ENCODE assay signal across 8 cellular contexts in genomic region chr3:186413615-186414415, GRCh38. TPM values are rescaled to one million over a fixed set of nuclear protein-coding genes. Genes with fewer than 3 reads are reported as not detected.
A peak's percentile ranks its signal among the peaks of the same experiment; 100 is the strongest.
DNase-seq lines count a peak whose midpoint lies in the region; ATAC-seq and TF ChIP-seq lines count a peak whose summit lies in the region.

No MANE protein-coding gene starts in this region.

- WGBS in neuronal stem cell (ENCODE audit: extremely low coverage in 2 of 2, insufficient read length in 2 of 2, insufficient replicate concordance in 1 of 2), 2 donors, result no CpG with 5 or more reads among the region's 22 CpGs

- H3K36me3 ChIP-seq in neuronal stem cell (replicated peaks in 1 of 2; ENCODE audit: control insufficient read depth in 2 of 2, insufficient read depth in 2 of 2, low read length in 2 of 2), result no peaks in the 10 kb centered on the region

- H3K4me1 ChIP-seq in neuronal stem cell (ENCODE audit: control insufficient read depth in 2 of 2, insufficient read depth in 1 of 2, low read depth in 1 of 2, low read length in 2 of 2), result peaks cover 6% of the 10 kb centered on the region in 2 donors

- peak overlapping the region; percentile 29 for H3K23ac ChIP-seq in neuronal stem cell (ENCODE audit: low read depth, low read length, poor library complexity)

- no peaks in the 10 kb centered on the region for H3K36me3 Mint-ChIP-seq in activated T-cell treated with anti-CD3 and anti-CD28 coated beads, Interleukin-2, amount 50 U/mL, for 4 hours (ENCODE audit: insufficient read depth)

- DNase-seq in NCI-H1105 (lab: John Stamatoyannopoulos, UW) (peak; percentile 68), globus pallidus (ENCODE audit: low spot score) (peak; percentile 59), neuronal stem cell (ENCODE audit: low spot score) (peak; percentile 20), D341Med (ENCODE audit: low spot score) (no peak)
- DNase-seq in activated T-cell treated with anti-CD3 and anti-CD28 coated beads, Interleukin-2, amount 50 U/mL, for 4 hours, result no peak

- H3K18ac ChIP-seq in neuronal stem cell (ENCODE audit: low read length), result peak overlapping the region; percentile 60

- H3K4me2 ChIP-seq in neuronal stem cell (ENCODE audit: insufficient read depth, low read length, poor library complexity, severe bottlenecking), result peak overlapping the region; percentile 73

- no peak overlapping the region for H3K4ac ChIP-seq in neuronal stem cell (ENCODE audit: low read length)

- no peak overlapping the region for H2BK15ac ChIP-seq in neuronal stem cell (ENCODE audit: low read length)

- H2BK5ac ChIP-seq in neuronal stem cell (ENCODE audit: low read length), result no peak overlapping the region

- H3K79me1 ChIP-seq in neuronal stem cell (ENCODE audit: low read depth, low read length), result no peaks in the 10 kb centered on the region

- peak overlapping the region; percentile 5 for H3K9ac ChIP-seq in neuronal stem cell (ENCODE audit: low read depth, low read length, poor library complexity)

- H4K91ac ChIP-seq in neuronal stem cell (ENCODE audit: low read depth, low read length, poor library complexity), result no peak overlapping the region

- peak overlapping the region in 1 of 2 donors; percentile 5 for H3K4me3 ChIP-seq in neuronal stem cell (ENCODE audit: low read length in 2 of 2)

- no peak overlapping the region for H4K8ac ChIP-seq in neuronal stem cell (ENCODE audit: low read depth, low read length)

- H2AK5ac ChIP-seq in neuronal stem cell (ENCODE audit: low read depth, low read length), result no peak overlapping the region

- H3K27ac ChIP-seq in C4-2B (peak overlapping the region; percentile 66), neuronal stem cell (replicated peaks; ENCODE audit: low read length) (no peak overlapping the region)

- no peaks in the 10 kb centered on the region for H3K9me3 ChIP-seq in neuronal stem cell (replicated peaks in 1 of 2; ENCODE audit: control insufficient read depth in 2 of 2, insufficient read depth in 1 of 2, low read depth in 1 of 2, low read length in 2 of 2)

- no peak for TF ChIP-seq CTCF in C4-2B (conservative IDR thresholded peaks at IDR 0.05)

- H2BK120ac ChIP-seq in neuronal stem cell (ENCODE audit: low read depth, low read length), result no peak overlapping the region

- H3K4me1 Mint-ChIP-seq in activated T-cell treated with anti-CD3 and anti-CD28 coated beads, Interleukin-2, amount 50 U/mL, for 4 hours (ENCODE audit: low read depth), result peaks cover 28% of the 10 kb centered on the region

- H3K27me3 Mint-ChIP-seq in activated T-cell treated with anti-CD3 and anti-CD28 coated beads, Interleukin-2, amount 50 U/mL, for 4 hours (ENCODE audit: low read depth), result peaks cover 10% of the 10 kb centered on the region

- H3K9me3 Mint-ChIP-seq in activated T-cell treated with anti-CD3 and anti-CD28 coated beads, Interleukin-2, amount 50 U/mL, for 4 hours, result no peaks in the 10 kb centered on the region

- ATAC-seq in GM21367 (IDR thresholded peaks at IDR 0.05; ENCODE audit: unreplicated experiment), result peak; percentile 58
- peak in 1 of 2 donors; percentile 30 for ATAC-seq in activated T-cell treated with anti-CD3 and anti-CD28 coated beads, Interleukin-2, amount 50 U/mL, for 4 hours
- ATAC-seq in HG02623 (IDR thresholded peaks at IDR 0.05; ENCODE audit: unreplicated experiment), result no peak

- H3K27me3 ChIP-seq in neuronal stem cell (ENCODE audit: control insufficient read depth in 3 of 3, insufficient read depth in 3 of 3, low read depth in 1 of 3, low read length in 3 of 3), result peaks cover 0 to 32% (median 0%) of the 10 kb centered on the region in 3 experiments

- peak overlapping the region; percentile 58 for H2AFZ ChIP-seq in neuronal stem cell (ENCODE audit: low read length)

- no peak overlapping the region for H3K14ac ChIP-seq in neuronal stem cell (ENCODE audit: low read length)

- no peak overlapping the region for H2BK12ac ChIP-seq in neuronal stem cell (ENCODE audit: low read length)

- peak overlapping the region; percentile 61 for H3K4me3 Mint-ChIP-seq in activated T-cell treated with anti-CD3 and anti-CD28 coated beads, Interleukin-2, amount 50 U/mL, for 4 hours

RNA-seq across cellular contexts. Expression of gene DGKG, which starts 51.8 kb away (rescaled TPM):
- total RNA-seq in activated T-cell treated with anti-CD3 and anti-CD28 coated beads, Interleukin-2, amount 50 U/mL, for 4 hours, result 1 to 10 TPM in 1 of 3 donors, under 1 TPM in 2; 0.27 to 1.2 (median 0.40) TPM
- polyA plus RNA-seq in neuronal stem cell (2013, experiment 1 of 2), result 0.21 TPM
- 0.28 TPM for polyA plus RNA-seq in neuronal stem cell (2013, experiment 2 of 2)

Comparison
In these comparisons a context has a peak if more than half of its experiments do, and no peak if none do; other contexts are left out.
1. DNase-seq: peak in NCI-H1105 (single experiment), globus pallidus (single experiment) and neuronal stem cell (single experiment); none in activated T-cell treated with anti-CD3 and anti-CD28 coated beads, Interleukin-2, amount 50 U/mL, for 4 hours (single experiment) and D341Med (single experiment).